26 cellular contexts compared by ENCODE assay signal in the genomic region with DNA sequence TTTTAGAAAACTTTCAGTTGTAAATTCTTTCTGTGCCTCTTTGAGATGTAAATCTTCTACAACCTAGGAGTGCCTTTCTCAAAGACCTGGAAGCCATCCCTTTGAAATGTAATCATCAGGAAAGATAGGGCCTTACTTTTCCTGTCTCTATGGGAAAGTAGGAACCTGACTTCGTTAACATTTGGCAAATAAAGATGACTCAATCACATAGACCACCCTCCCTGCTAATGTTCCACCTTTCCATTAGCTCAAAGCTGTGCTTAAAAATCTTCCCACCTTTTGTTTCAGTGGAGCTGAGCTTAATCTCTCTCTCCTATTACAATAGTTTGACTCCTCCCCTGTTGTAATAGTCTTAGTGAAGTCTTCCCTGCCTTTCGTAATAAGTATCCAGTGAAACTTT.
A peak's percentile ranks its signal among the peaks of the same experiment; 100 is the strongest.
DNase-seq lines count a peak whose midpoint lies in the region; ATAC-seq and TF ChIP-seq lines count a peak whose summit lies in the region.
"Had no signal": no experiment of that assay in that cellular context is flagged by ENCODE, and none has a peak within 500 bp of the region (broad histone marks: within the 10 kb centered on the region; RNA-seq: fewer than 3 reads in every experiment).

No MANE protein-coding gene starts in this region.

- H3K4me3 ChIP-seq in NT2/D1 (ENCODE audit: insufficient read length, low read depth): no peak overlapping the region
- no peak overlapping the region for H3K4me3 ChIP-seq in mesendoderm (ENCODE audit: low read length)
- H3K4me3 ChIP-seq: A549 had no signal

- peaks cover 19 to 20% of the 10 kb centered on the region in 2 experiments for H3K4me1 Mint-ChIP-seq in H9
- H3K4me1 Mint-ChIP-seq: IgD-negative memory B cell, T-cell had no signal

- no peaks in the 10 kb centered on the region for H4K20me1 ChIP-seq in H9 (ENCODE audit: control insufficient read depth, insufficient read depth, insufficient read length)

- no peak overlapping the region for H2BK12ac ChIP-seq in H9 (ENCODE audit: insufficient read length, low read depth, low read length)

- H2BK15ac ChIP-seq in H9 (ENCODE audit: low read depth, low read length) (no peak overlapping the region), mesendoderm (replicated peaks; ENCODE audit: low read depth) (no peak overlapping the region)

- no peak overlapping the region for H4K8ac ChIP-seq in H9 (replicated peaks; ENCODE audit: insufficient read length, low read depth, low read length)
- no peak overlapping the region for H4K8ac ChIP-seq in mesendoderm (ENCODE audit: low read depth, low read length)

- no peak overlapping the region for H3K14ac ChIP-seq in H9 (ENCODE audit: insufficient read depth, low read length)

- peaks cover 100% of the 10 kb centered on the region for H3K27me3 Mint-ChIP-seq in H9 (ENCODE audit: low read depth)
- H3K27me3 Mint-ChIP-seq: IgD-negative memory B cell, T-cell had no signal

- H3K9ac ChIP-seq in H9 (ENCODE audit: extremely low read depth, insufficient read length, low read length) (no peak overlapping the region), NT2/D1 (ENCODE audit: insufficient read length, low read depth) (no peak overlapping the region), mesendoderm (ENCODE audit: low read length) (no peak overlapping the region)
- H3K9ac ChIP-seq: KMS-11 had no signal

- no peak for TF ChIP-seq CTCF in H9 (conservative IDR thresholded peaks at IDR 0.05)

- no peak overlapping the region for H2AK5ac ChIP-seq in H9 (ENCODE audit: insufficient read length, low read length)
- H2AK5ac ChIP-seq in mesendoderm (ENCODE audit: low read length): no peak overlapping the region

- no peak overlapping the region for H3K4me3 Mint-ChIP-seq in H9
- H3K4me3 Mint-ChIP-seq: CD8-positive, alpha-beta T cell; IgD-negative memory B cell; T-cell had no signal

- H2BK120ac ChIP-seq in H9 (ENCODE audit: low read depth, low read length, poor library complexity, severe bottlenecking) (no peak overlapping the region), mesendoderm (ENCODE audit: low read depth, low read length) (no peak overlapping the region)

- H4K5ac ChIP-seq in H9 (ENCODE audit: insufficient read length, low read depth, low read length) (no peak overlapping the region), mesendoderm (ENCODE audit: low read length) (no peak overlapping the region)

- H3K23ac ChIP-seq in H9 (ENCODE audit: insufficient read length, low read depth, low read length) (no peak overlapping the region), mesendoderm (ENCODE audit: low read length) (no peak overlapping the region)

- H3K36me3 Mint-ChIP-seq in H9 (ENCODE audit: insufficient read depth in 1 of 3, low read depth in 3 of 3): no peaks in the 10 kb centered on the region
- H3K36me3 Mint-ChIP-seq: CD8-positive, alpha-beta T cell; IgD-negative memory B cell; T-cell had no signal

- no peak overlapping the region for H3T11ph ChIP-seq in H9 (ENCODE audit: low read length)

- H3K4me2 ChIP-seq in H9 (ENCODE audit: insufficient read depth, insufficient read length, low read length) (no peak overlapping the region), mesendoderm (ENCODE audit: low read length) (no peak overlapping the region)
- H3K4me2 ChIP-seq: A549, KMS-11 had no signal

- no peaks in the 10 kb centered on the region; a peak in 1 of 5 replicates for H3K9me3 Mint-ChIP-seq in H9
- H3K9me3 Mint-ChIP-seq: CD8-positive, alpha-beta T cell had no signal

- no peak overlapping the region for H2AFZ ChIP-seq in H9 (ENCODE audit: low read length)

- H3K36me3 ChIP-seq in NT2/D1 (ENCODE audit: insufficient read depth, insufficient read length, low read length) (no peaks in the 10 kb centered on the region), mesendoderm (ENCODE audit: control insufficient read depth, insufficient read depth, low read length) (no peaks in the 10 kb centered on the region)

- H2BK20ac ChIP-seq in H9 (ENCODE audit: low read depth, low read length, poor library complexity, severe bottlenecking): no peak overlapping the region

- no peaks in the 10 kb centered on the region for H3K23me2 ChIP-seq in H9 (ENCODE audit: insufficient read length, low read depth, low read length, poor library complexity, severe bottlenecking)

- no peak for ATAC-seq in GM18519 (IDR thresholded peaks at IDR 0.05; ENCODE audit: low FRiP score, unreplicated experiment)
- no peak for ATAC-seq in GM21786 (IDR thresholded peaks at IDR 0.05; ENCODE audit: unreplicated experiment)
- ATAC-seq: A549; CD8-positive, alpha-beta T cell; T-cell had no signal

- H3K56ac ChIP-seq in H9 (ENCODE audit: insufficient read length, low read depth, low read length) (no peak overlapping the region), mesendoderm (ENCODE audit: low read length) (peak overlapping the region; percentile 53)

- DNase-seq in H9: peak; percentile 29
- peak; percentile 66 for DNase-seq in NT2/D1 (ENCODE audit: low read depth, low spot score)
- peak; percentile 56 for DNase-seq in iPS DF 4.7 (ENCODE audit: extremely low read depth, low spot score)
- DNase-seq in mesendoderm: peak; percentile 93
- no peak for DNase-seq in NCI-H2196 (lab: John Stamatoyannopoulos, UW; ENCODE audit: unreplicated experiment)
- no peak for DNase-seq in NCI-H69 (lab: John Stamatoyannopoulos, UW)
- DNase-seq: C1 segment of cervical spinal cord; CD8-positive, alpha-beta T cell; DMS 273 treated with DMSO at 0.1 percent for 48 hours; DMS79; EL; GF-D8; HCEC 1CT; MM.1S; NCI-H2029; NCI-H226; NCI-H510A; NK-92 treated with Interleukin-12 subunit alpha and Interleukin-12 subunit beta, amount 100 ng/mL, for 24 hours; RPMI8226; SHP77; T-cell had no signal

- no peak overlapping the region for H2BK5ac ChIP-seq in H9 (ENCODE audit: insufficient read length, low read length)
- no peak overlapping the region for H2BK5ac ChIP-seq in mesendoderm (ENCODE audit: low read length)

- H3K27me3 ChIP-seq in H9 (ENCODE audit: insufficient read depth, low read length) (peaks cover 72% of the 10 kb centered on the region), NT2/D1 (ENCODE audit: insufficient read depth, insufficient read length) (no peaks in the 10 kb centered on the region), mesendoderm (ENCODE audit: insufficient read depth, low read length, poor library complexity) (peaks cover 12% of the 10 kb centered on the region)

- no peak overlapping the region for H4K91ac ChIP-seq in H9 (ENCODE audit: insufficient read length, low read depth, low read length)

- peak overlapping the region in 1 of 3 experiments; percentile 45; a peak in 1 of 7 replicates for H3K27ac Mint-ChIP-seq in H9
- H3K27ac Mint-ChIP-seq: CD8-positive, alpha-beta T cell; IgD-negative memory B cell; T-cell had no signal

- H3K79me2 ChIP-seq in H9 (ENCODE audit: insufficient read depth, low read length): no peaks in the 10 kb centered on the region
- no peaks in the 10 kb centered on the region for H3K79me2 ChIP-seq in mesendoderm (ENCODE audit: control insufficient read depth, insufficient read depth, low read length)

- no peak overlapping the region for H3K4ac ChIP-seq in H9 (ENCODE audit: low read depth, low read length)
- no peak overlapping the region for H3K4ac ChIP-seq in mesendoderm (ENCODE audit: low read depth, low read length)

- H3K9me3 ChIP-seq in H9 (ENCODE audit: control insufficient read depth, low read depth, low read length) (no peaks in the 10 kb centered on the region), NT2/D1 (ENCODE audit: insufficient read depth, low read length) (no peaks in the 10 kb centered on the region; the same call in 1 of the 2 replicates)
- H3K9me3 ChIP-seq: A549 had no signal

- H3K79me1 ChIP-seq in H9 (ENCODE audit: insufficient read depth, low read depth, low read length, poor library complexity, severe bottlenecking) (no peaks in the 10 kb centered on the region), mesendoderm (ENCODE audit: low read length) (no peaks in the 10 kb centered on the region)

- H3K4me1 ChIP-seq in H9 (ENCODE audit: insufficient read depth, low read length): peaks cover 3% of the 10 kb centered on the region; the same call in 1 of the 2 replicates
- no peaks in the 10 kb centered on the region for H3K4me1 ChIP-seq in NT2/D1 (ENCODE audit: insufficient read depth, insufficient read length)
- H3K4me1 ChIP-seq in mesendoderm (ENCODE audit: control insufficient read depth, low read depth, low read length): peaks cover 4% of the 10 kb centered on the region
- H3K4me1 ChIP-seq: A549 had no signal

- H3K18ac ChIP-seq in H9 (ENCODE audit: insufficient read length, low read depth, low read length): no peak overlapping the region
- H3K18ac ChIP-seq in mesendoderm (ENCODE audit: low read length): no peak overlapping the region

- no CpG with 5 or more reads among the region's 2 CpGs for WGBS in H9 (ENCODE audit: extremely low coverage, insufficient read length, low lambda C conversion rate)
- no CpG with 5 or more reads among the region's 2 CpGs for WGBS in mesendoderm (ENCODE audit: extremely low coverage, insufficient coverage, low lambda C conversion rate)

- no peak overlapping the region for H3K27ac ChIP-seq in H9 (ENCODE audit: insufficient read length, low read depth, low read length)
- no peak overlapping the region for H3K27ac ChIP-seq in mesendoderm (ENCODE audit: low read depth, low read length)
- H3K27ac ChIP-seq: A549, KMS-11 had no signal

Comparison
In these comparisons a context has a peak if more than half of its experiments do, and no peak if none do; other contexts are left out.
1. DNase-seq: peak in H9 (single experiment), NT2/D1 (single experiment), iPS DF 4.7 (single experiment) and mesendoderm (single experiment); none in NCI-H2196 (single experiment) and NCI-H69 (single experiment).